In the genomic region with DNA sequence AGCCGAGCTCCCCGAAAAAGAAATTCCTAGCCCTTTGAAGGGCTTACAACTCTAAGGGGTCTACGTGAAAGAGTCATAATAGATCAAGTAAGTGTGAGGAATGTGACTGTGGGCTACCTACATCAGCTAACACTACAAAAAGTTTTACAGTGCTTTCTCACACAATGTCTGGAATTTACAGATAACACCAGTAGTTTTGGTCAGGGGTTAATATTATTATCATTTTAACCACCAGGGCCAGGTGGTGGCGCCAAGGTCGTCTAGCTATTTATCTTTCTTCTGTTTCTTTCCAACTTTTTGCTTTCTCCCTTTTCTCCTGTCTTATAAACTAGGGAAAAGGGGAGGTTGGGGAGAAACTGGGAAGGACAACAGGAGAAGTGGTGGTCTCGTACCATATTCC, we compare ENCODE assay signal across 1 cellular context.
TF ChIP-seq lines count a peak whose summit lies in the region.
"Not testable (repeated sequence)": the region's sequence is repeated elsewhere in the genome, so short reads cannot be mapped to it uniquely, and the experiment has no call there.

No MANE protein-coding gene starts in this region.

TF ChIP-seq in K562, 482 proteins besides CTCF, POLR2A, EP300 and RAD21:
- TF ChIP-seq CBFA2T3 (IDR thresholded peaks at IDR 0.05): peak; percentile 81
- 0 out of 2 replicates have a peak, but pooled peaks have one; percentile 32 for TF ChIP-seq DPF2 (IDR thresholded peaks at IDR 0.05)
- peak; percentile 61; the same call in 1 of the 2 replicates for TF ChIP-seq TCF3 (CRISPR knock-in tag; IDR thresholded peaks at IDR 0.05)
- TF ChIP-seq SOX6 (IDR thresholded peaks at IDR 0.05): peak; percentile 64; the same call in 1 of the 2 replicates
- 0 out of 2 replicates have a peak, but pooled peaks have one; percentile 14 for TF ChIP-seq NFIC (IDR thresholded peaks at IDR 0.05)
- TF ChIP-seq CBFA2T2 (conservative IDR thresholded peaks at IDR 0.05): peak; percentile 78
- peak; percentile 77 for TF ChIP-seq TAL1 (IDR thresholded peaks at IDR 0.05)
- TF ChIP-seq STAT5A (IDR thresholded peaks at IDR 0.05; ENCODE audit: borderline replicate concordance, low read length): peak; percentile 38; the same call in 1 of the 2 replicates
- TF ChIP-seq CTCFL (IDR thresholded peaks at IDR 0.05; ENCODE audit: borderline replicate concordance, insufficient read depth, low read depth, low read length, poor library complexity, severe bottlenecking): peak; percentile 28
- TF ChIP-seq ARID1B (IDR thresholded peaks at IDR 0.05): peak; percentile 71
- TF ChIP-seq TEAD4 (IDR thresholded peaks at IDR 0.05; ENCODE audit: low read length): peak; percentile 76
- TF ChIP-seq TEAD4 (CRISPR knock-in tag; IDR thresholded peaks at IDR 0.05; ENCODE audit: borderline replicate concordance): not testable (repeated sequence)
- TF ChIP-seq, protein P1, sequence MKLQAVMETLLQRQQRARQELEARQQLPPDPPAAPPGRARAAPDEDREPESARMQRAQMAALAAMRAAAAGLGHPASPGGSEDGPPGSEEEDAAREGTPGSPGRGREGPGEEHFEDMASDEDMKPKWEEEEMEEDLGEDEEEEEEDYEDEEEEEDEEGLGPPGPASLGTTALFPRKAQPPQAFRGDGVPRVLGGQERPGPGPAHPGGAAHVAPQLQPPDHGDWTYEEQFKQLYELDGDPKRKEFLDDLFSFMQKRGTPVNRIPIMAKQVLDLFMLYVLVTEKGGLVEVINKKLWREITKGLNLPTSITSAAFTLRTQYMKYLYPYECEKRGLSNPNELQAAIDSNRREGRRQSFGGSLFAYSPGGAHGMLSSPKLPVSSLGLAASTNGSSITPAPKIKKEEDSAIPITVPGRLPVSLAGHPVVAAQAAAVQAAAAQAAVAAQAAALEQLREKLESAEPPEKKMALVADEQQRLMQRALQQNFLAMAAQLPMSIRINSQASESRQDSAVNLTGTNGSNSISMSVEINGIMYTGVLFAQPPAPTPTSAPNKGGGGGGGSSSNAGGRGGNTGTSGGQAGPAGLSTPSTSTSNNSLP (IDR thresholded peaks at IDR 0.05; ENCODE audit: borderline replicate concordance, low read depth, low read length): peak; percentile 31; the same call in 1 of the 2 replicates
- TF ChIP-seq NCOR1 (IDR thresholded peaks at IDR 0.05): peak; percentile 65
- 0 out of 2 replicates have a peak, but pooled peaks have one; percentile 19 for TF ChIP-seq FOSL1 (tag; conservative IDR thresholded peaks at IDR 0.05)
- peak; percentile 48; the same call in 1 of the 2 replicates for TF ChIP-seq MTA2 (IDR thresholded peaks at IDR 0.05; ENCODE audit: low read depth)
